In genomic region chr5:5784114-5784513, GRCh38 we compare ENCODE assay signal across 29 cellular contexts.
"Had no signal": no experiment of that assay in that cellular context is flagged by ENCODE, and none has a peak within 500 bp of the region (broad histone marks: within the 10 kb centered on the region; RNA-seq: fewer than 3 reads in every experiment).

No MANE protein-coding gene starts in this region.

- H3K27ac ChIP-seq: breast epithelium, esophagus squamous epithelium, prostate gland, right atrium auricular region, thyroid gland, upper lobe of right lung had no signal

- H3K27me3 ChIP-seq: breast epithelium, esophagus squamous epithelium, gastrocnemius medialis, heart right ventricle, right atrium auricular region, thyroid gland, upper lobe of right lung had no signal

- H3K36me3 Mint-ChIP-seq: activated naive CD8-positive, alpha-beta T cell treated with anti-CD3 and anti-CD28 coated beads for 36 hours; naive thymus-derived CD4-positive, alpha-beta T cell had no signal

- FAIRE-seq: astrocyte, colon had no signal

- H3K4me3 ChIP-seq: breast epithelium, gastrocnemius medialis, mucosa of descending colon, prostate gland, right atrium auricular region, thyroid gland, upper lobe of right lung had no signal

- H3K9me3 ChIP-seq: esophagus squamous epithelium, gastrocnemius medialis, mucosa of descending colon, prostate gland, right atrium auricular region, thyroid gland, upper lobe of right lung had no signal

- H3K36me3 ChIP-seq: breast epithelium, esophagus squamous epithelium, gastrocnemius medialis, heart right ventricle, prostate gland, right atrium auricular region, thyroid gland, upper lobe of right lung had no signal

- ATAC-seq: activated T-cell treated with anti-CD3 and anti-CD28 coated beads, Interleukin-2, amount 50 U/mL, for 4 hours; effector memory CD8-positive, alpha-beta T cell; gastrocnemius medialis; heart right ventricle; left cardiac atrium; mucosa of descending colon; naive thymus-derived CD4-positive, alpha-beta T cell; upper lobe of right lung had no signal

- H3K27me3 Mint-ChIP-seq: central memory CD8-positive, alpha-beta T cell; effector memory CD8-positive, alpha-beta T cell; memory B cell; stimulated activated naive CD8-positive, alpha-beta T cell treated with anti-CD3 and anti-CD28 coated beads, Interleukin-15, Interleukin-2, amounts not matched to agents 100 ng/mL and 50 ng/mL, for 24 hours had no signal

- H3K4me1 Mint-ChIP-seq: activated naive CD8-positive, alpha-beta T cell treated with anti-CD3 and anti-CD28 coated beads for 36 hours; central memory CD8-positive, alpha-beta T cell; naive thymus-derived CD4-positive, alpha-beta T cell had no signal

- H3K27ac Mint-ChIP-seq: activated naive CD8-positive, alpha-beta T cell treated with anti-CD3 and anti-CD28 coated beads for 36 hours; effector memory CD8-positive, alpha-beta T cell; memory B cell; naive thymus-derived CD4-positive, alpha-beta T cell; stimulated activated naive CD8-positive, alpha-beta T cell treated with anti-CD3 and anti-CD28 coated beads, Interleukin-15, Interleukin-2, amounts not matched to agents 100 ng/mL and 50 ng/mL, for 24 hours; T-helper 1 cell treated with Interleukin-12 subunit alpha and Interleukin-12 subunit beta and Interleukin-4 antibody, amounts not matched to agents 30 μg/mL and 1 μg/mL, for 36 hours had no signal

- H3K4me3 Mint-ChIP-seq: activated naive CD8-positive, alpha-beta T cell treated with anti-CD3 and anti-CD28 coated beads for 36 hours; activated T-cell treated with anti-CD3 and anti-CD28 coated beads, Interleukin-2, amount 50 U/mL, for 4 hours; central memory CD8-positive, alpha-beta T cell; effector memory CD8-positive, alpha-beta T cell; memory B cell; naive thymus-derived CD4-positive, alpha-beta T cell; stimulated activated naive CD8-positive, alpha-beta T cell treated with anti-CD3 and anti-CD28 coated beads, Interleukin-15, Interleukin-2, amounts not matched to agents 100 ng/mL and 50 ng/mL, for 24 hours; T-helper 1 cell treated with Interleukin-12 subunit alpha and Interleukin-12 subunit beta and Interleukin-4 antibody, amounts not matched to agents 30 μg/mL and 1 μg/mL, for 36 hours had no signal

- H3K4me1 ChIP-seq: breast epithelium, esophagus squamous epithelium, gastrocnemius medialis, heart right ventricle, prostate gland, right atrium auricular region, thyroid gland, upper lobe of right lung had no signal

- DNase-seq: activated CD4-positive, alpha-beta T cell treated with anti-CD3 and anti-CD28 coated beads for 4 hours; activated CD4-positive, alpha-beta T cell treated with anti-CD3 and anti-CD28 coated beads, Interleukin-2, amount 50 U/mL, for 48 hours; activated CD4-positive, CD25-positive, alpha-beta regulatory T cell; activated CD8-positive, alpha-beta memory T cell treated with anti-CD3 and anti-CD28 coated beads, Interleukin-2, amount 50 U/mL, for 48 hours; activated naive CD4-positive, alpha-beta T cell treated with Interleukin-2 at 50 U/mL for 16 hours; activated naive CD8-positive, alpha-beta T cell treated with anti-CD3 and anti-CD28 coated beads for 36 hours; activated T-cell treated with anti-CD3 and anti-CD28 coated beads, Interleukin-2, amount 50 U/mL, for 4 hours; effector memory CD8-positive, alpha-beta T cell; esophagus squamous epithelium; gastrocnemius medialis; heart right ventricle; islet precursor cell; left cardiac atrium; mucosa of descending colon; naive thymus-derived CD4-positive, alpha-beta T cell; stimulated activated CD4-positive, alpha-beta T cell treated with anti-CD3 and anti-CD28 coated beads, Interleukin-1b, Interleukin-23, amount 100 ng/mL, for 48 hours; substantia nigra; T1000; thyroid gland; upper lobe of right lung had no signal
